In the genomic region with DNA sequence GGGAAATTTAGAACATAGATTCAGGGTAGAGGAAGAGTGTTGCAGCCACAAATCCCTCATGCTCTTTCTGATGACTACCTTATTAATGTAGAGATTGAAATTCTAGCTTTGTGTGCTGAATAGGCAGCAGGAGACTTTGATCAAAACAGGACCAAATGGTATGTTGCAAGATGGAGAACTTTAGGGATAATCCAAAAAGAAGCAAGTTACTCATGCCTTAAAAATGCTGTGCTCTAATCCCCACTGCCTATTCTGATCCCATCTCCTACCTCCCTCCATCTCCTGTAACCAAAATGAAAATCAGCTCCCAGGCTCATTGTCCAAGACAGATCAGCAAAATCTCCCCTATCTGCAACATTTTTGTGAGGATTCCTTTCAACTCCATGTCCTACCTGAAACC, we compare ENCODE assay signal across 27 cellular contexts. TPM values are rescaled to one million over a fixed set of nuclear protein-coding genes. Genes with fewer than 3 reads are reported as not detected.
"Had no signal": no experiment of that assay in that cellular context is flagged by ENCODE, and none has a peak within 500 bp of the region (broad histone marks: within the 10 kb centered on the region; RNA-seq: fewer than 3 reads in every experiment).

No MANE protein-coding gene starts in this region.

- H3K27ac Mint-ChIP-seq: activated CD4-positive, alpha-beta memory T cell treated with anti-CD3 and anti-CD28 coated beads for 36 hours; activated CD4-positive, alpha-beta T cell treated with anti-CD3 and anti-CD28 coated beads, Interleukin-2, amount 10 ng/mL, durations not matched to agents 7 days and 5 days; activated naive CD4-positive, alpha-beta T cell treated with anti-CD3 and anti-CD28 coated beads, Interleukin-2, amount 50 U/mL, for 72 hours; activated naive CD8-positive, alpha-beta T cell treated with anti-CD3 and anti-CD28 coated beads, Interleukin-2, amount 50 U/mL, for 24 hours; brain; T-helper 17 cell had no signal

- DNase-seq: activated CD4-positive, alpha-beta memory T cell treated with anti-CD3 and anti-CD28 coated beads for 36 hours; activated CD4-positive, alpha-beta T cell treated with anti-CD3 and anti-CD28 coated beads, Interleukin-2, amount 10 ng/mL, durations not matched to agents 7 days and 5 days; activated CD4-positive, CD25-positive, alpha-beta regulatory T cell; activated CD8-positive, alpha-beta memory T cell treated with anti-CD3 and anti-CD28 coated beads for 24 hours; activated effector memory CD4-positive, alpha-beta T cell treated with anti-CD3 and anti-CD28 coated beads, Interleukin-2, amount 50 U/mL, for 16 hours; activated naive CD4-positive, alpha-beta T cell treated with Interleukin-2 at 50 U/mL for 16 hours; activated naive CD8-positive, alpha-beta T cell treated with anti-CD3 and anti-CD28 coated beads, Interleukin-2, amount 50 U/mL, for 24 hours; activated T-cell treated with anti-CD3 and anti-CD28 coated beads, Interleukin-2, amount 50 U/mL, for 4 hours; amygdala; Kasumi-1; MV-4-11; NCI-H1092 treated with DMSO at 0.1 percent for 48 hours; NCI-H1417 treated with DMSO at 0.1 percent for 48 hours; NCI-H1694; NCI-H2029; NCI-H2107; NCI-H2171 treated with DMSO at 0.1 percent for 48 hours; NCI-H510A treated with DMSO at 0.1 percent for 48 hours; NCI-H69; PC-3; SHP77 treated with DMSO at 0.1 percent for 48 hours; T-helper 17 cell; T1000 had no signal

- H3K36me3 Mint-ChIP-seq: activated CD4-positive, alpha-beta memory T cell treated with anti-CD3 and anti-CD28 coated beads for 36 hours; activated naive CD4-positive, alpha-beta T cell treated with anti-CD3 and anti-CD28 coated beads, Interleukin-2, amount 50 U/mL, for 72 hours; brain had no signal

- H3K4me1 Mint-ChIP-seq: central memory CD8-positive, alpha-beta T cell had no signal

- ATAC-seq: activated naive CD4-positive, alpha-beta T cell treated with anti-CD3 and anti-CD28 coated beads, Interleukin-2, amount 50 U/mL, for 72 hours; activated naive CD8-positive, alpha-beta T cell treated with anti-CD3 and anti-CD28 coated beads, Interleukin-2, amount 50 U/mL, for 24 hours; activated T-cell treated with anti-CD3 and anti-CD28 coated beads, Interleukin-2, amount 50 U/mL, for 4 hours; PC-3; T-helper 17 cell had no signal

- H3K9me3 Mint-ChIP-seq: activated CD4-positive, alpha-beta memory T cell treated with anti-CD3 and anti-CD28 coated beads for 36 hours; activated CD4-positive, alpha-beta T cell treated with anti-CD3 and anti-CD28 coated beads, Interleukin-2, amount 10 ng/mL, durations not matched to agents 7 days and 5 days; activated naive CD4-positive, alpha-beta T cell treated with anti-CD3 and anti-CD28 coated beads, Interleukin-2, amount 50 U/mL, for 72 hours; activated naive CD8-positive, alpha-beta T cell treated with anti-CD3 and anti-CD28 coated beads, Interleukin-2, amount 50 U/mL, for 24 hours; activated T-cell treated with anti-CD3 and anti-CD28 coated beads, Interleukin-2, amount 50 U/mL, for 4 hours; central memory CD8-positive, alpha-beta T cell had no signal

- H3K4me3 Mint-ChIP-seq: activated CD4-positive, alpha-beta memory T cell treated with anti-CD3 and anti-CD28 coated beads for 36 hours; activated CD4-positive, alpha-beta T cell treated with anti-CD3 and anti-CD28 coated beads, Interleukin-2, amount 10 ng/mL, durations not matched to agents 7 days and 5 days; activated naive CD8-positive, alpha-beta T cell treated with anti-CD3 and anti-CD28 coated beads, Interleukin-2, amount 50 U/mL, for 24 hours; activated T-cell treated with anti-CD3 and anti-CD28 coated beads, Interleukin-2, amount 50 U/mL, for 4 hours; brain; central memory CD8-positive, alpha-beta T cell; T-helper 17 cell had no signal

- H3K27me3 Mint-ChIP-seq: brain had no signal

RNA-seq across cellular contexts. Expression of a gene that starts 31.3 kb away (rescaled TPM):
- total RNA-seq: activated CD4-positive, alpha-beta T cell treated with anti-CD3 and anti-CD28 coated beads, Interleukin-2, amount 10 ng/mL, durations not matched to agents 7 days and 5 days; PC-3; SK-MEL-5 had no signal
